Comparison of ENCODE assay signal across 15 cellular contexts in genomic region chr3:183260167-183260904, GRCh38. TPM values are rescaled to one million over a fixed set of nuclear protein-coding genes. Genes with fewer than 3 reads are reported as not detected.
A peak's percentile ranks its signal among the peaks of the same experiment; 100 is the strongest.
DNase-seq lines count a peak whose midpoint lies in the region; ATAC-seq and TF ChIP-seq lines count a peak whose summit lies in the region.
"Had no signal": no experiment of that assay in that cellular context is flagged by ENCODE, and none has a peak within 500 bp of the region (broad histone marks: within the 10 kb centered on the region; RNA-seq: fewer than 3 reads in every experiment).

No MANE protein-coding gene starts in this region.

- H3K4me3 ChIP-seq in upper lobe of right lung = no peak overlapping the region
- H3K4me3 ChIP-seq: SJCRH30 had no signal

- peaks cover 8% of the 10 kb centered on the region for H3K27me3 Mint-ChIP-seq in activated CD4-positive, alpha-beta T cell treated with anti-CD3 and anti-CD28 coated beads for 36 hours
- peaks cover 5 to 14% of the 10 kb centered on the region in 2 donors for H3K27me3 Mint-ChIP-seq in effector memory CD8-positive, alpha-beta T cell
- H3K27me3 Mint-ChIP-seq in activated CD4-positive, alpha-beta T cell treated with anti-CD3 and anti-CD28 coated beads, Interleukin-2, amount 10 ng/mL, durations not matched to agents 24 days and 14 days = peaks cover 3% of the 10 kb centered on the region

- no peaks in the 10 kb centered on the region for H3K9me3 ChIP-seq in upper lobe of right lung
- H3K9me3 ChIP-seq: SJCRH30 had no signal

- no peak for DNase-seq in activated CD4-positive, alpha-beta T cell treated with anti-CD3 and anti-CD28 coated beads for 36 hours
- DNase-seq in activated CD4-positive, alpha-beta T cell treated with anti-CD3 and anti-CD28 coated beads for 48 hours = no peak
- no peak for DNase-seq in effector memory CD8-positive, alpha-beta T cell
- DNase-seq in midbrain (lab: John Stamatoyannopoulos, UW) (peak; percentile 17), upper lobe of right lung (no peak)
- DNase-seq in stimulated activated CD4-positive, alpha-beta T cell treated with anti-CD3 and anti-CD28 coated beads, Interleukin-15, amount 100 ng/mL, for 24 hours = no peak
- DNase-seq in activated CD4-positive, alpha-beta T cell treated with anti-CD3 and anti-CD28 coated beads, Interleukin-2, amount 10 ng/mL, durations not matched to agents 24 days and 14 days = no peak
- DNase-seq: activated CD4-positive, alpha-beta T cell treated with anti-CD3 and anti-CD28 coated beads, Interleukin-2, amount 50 U/mL, for 4 hours; effector memory CD4-positive, alpha-beta T cell; H9; NCI-H1436 treated with DMSO at 0.1 percent for 48 hours; posterior cingulate gyrus; SJCRH30 had no signal

- H3K4me1 ChIP-seq in upper lobe of right lung = peaks cover 29% of the 10 kb centered on the region

- no peak overlapping the region for H3K4me3 Mint-ChIP-seq in activated CD4-positive, alpha-beta T cell treated with anti-CD3 and anti-CD28 coated beads for 36 hours
- H3K4me3 Mint-ChIP-seq in effector memory CD8-positive, alpha-beta T cell = no peak overlapping the region
- no peak overlapping the region for H3K4me3 Mint-ChIP-seq in activated CD4-positive, alpha-beta T cell treated with anti-CD3 and anti-CD28 coated beads, Interleukin-2, amount 10 ng/mL, durations not matched to agents 24 days and 14 days
- H3K4me3 Mint-ChIP-seq: activated naive CD8-positive, alpha-beta T cell; H9 had no signal

- POLR2A ChIA-PET in activated CD4-positive, alpha-beta T cell treated with anti-CD3 and anti-CD28 coated beads for 36 hours (lab: Charles Lee) = no interaction called here

- CTCF ChIA-PET in activated CD4-positive, alpha-beta T cell treated with anti-CD3 and anti-CD28 coated beads for 36 hours (lab: Charles Lee) = interaction anchor here (1.0 to 2.1 kb wide), 4 partner anchors 12 to 125 kb away, joined by 3 to 4 read pairs (median 3); no protein-coding TSS in a partner anchor

- no peaks in the 10 kb centered on the region for H3K9me3 Mint-ChIP-seq in activated CD4-positive, alpha-beta T cell treated with anti-CD3 and anti-CD28 coated beads for 36 hours (ENCODE audit: low read depth)
- H3K9me3 Mint-ChIP-seq in effector memory CD8-positive, alpha-beta T cell = no peaks in the 10 kb centered on the region
- no peaks in the 10 kb centered on the region for H3K9me3 Mint-ChIP-seq in activated CD4-positive, alpha-beta T cell treated with anti-CD3 and anti-CD28 coated beads, Interleukin-2, amount 10 ng/mL, durations not matched to agents 24 days and 14 days
- H3K9me3 Mint-ChIP-seq: H9 had no signal

- no peak for TF ChIP-seq CTCF in upper lobe of right lung (IDR thresholded peaks at IDR 0.05)

- ATAC-seq in activated CD4-positive, alpha-beta T cell treated with anti-CD3 and anti-CD28 coated beads for 36 hours = no peak
- peak; percentile 32 for ATAC-seq in effector memory CD8-positive, alpha-beta T cell (replicated peaks)
- ATAC-seq in upper lobe of right lung = peak; percentile 78
- no peak for ATAC-seq in GM21367 (IDR thresholded peaks at IDR 0.05; ENCODE audit: unreplicated experiment)

- no peaks in the 10 kb centered on the region for H3K36me3 ChIP-seq in upper lobe of right lung

- peaks cover 45% of the 10 kb centered on the region for H3K36me3 Mint-ChIP-seq in activated CD4-positive, alpha-beta T cell treated with anti-CD3 and anti-CD28 coated beads for 36 hours (ENCODE audit: low read depth)
- peaks cover 3% of the 10 kb centered on the region for H3K36me3 Mint-ChIP-seq in effector memory CD8-positive, alpha-beta T cell (ENCODE audit: insufficient read depth)
- peaks cover 10% of the 10 kb centered on the region for H3K36me3 Mint-ChIP-seq in activated CD4-positive, alpha-beta T cell treated with anti-CD3 and anti-CD28 coated beads, Interleukin-2, amount 10 ng/mL, durations not matched to agents 24 days and 14 days (ENCODE audit: low read depth)

- peak overlapping the region; percentile 2 for H3K27ac Mint-ChIP-seq in activated CD4-positive, alpha-beta T cell treated with anti-CD3 and anti-CD28 coated beads for 36 hours
- no peak overlapping the region for H3K27ac Mint-ChIP-seq in effector memory CD8-positive, alpha-beta T cell
- no peak overlapping the region for H3K27ac Mint-ChIP-seq in activated CD4-positive, alpha-beta T cell treated with anti-CD3 and anti-CD28 coated beads, Interleukin-2, amount 10 ng/mL, durations not matched to agents 24 days and 14 days
- H3K27ac Mint-ChIP-seq: activated naive CD8-positive, alpha-beta T cell; H9 had no signal

- H3K27me3 ChIP-seq in upper lobe of right lung = no peaks in the 10 kb centered on the region
- H3K27me3 ChIP-seq: SJCRH30 had no signal

- peaks cover 31% of the 10 kb centered on the region for H3K4me1 Mint-ChIP-seq in activated CD4-positive, alpha-beta T cell treated with anti-CD3 and anti-CD28 coated beads for 36 hours
- H3K4me1 Mint-ChIP-seq in effector memory CD8-positive, alpha-beta T cell (ENCODE audit: low read depth in 2 of 2) = no peaks in the 10 kb centered on the region
- peaks cover 18% of the 10 kb centered on the region for H3K4me1 Mint-ChIP-seq in activated CD4-positive, alpha-beta T cell treated with anti-CD3 and anti-CD28 coated beads, Interleukin-2, amount 10 ng/mL, durations not matched to agents 24 days and 14 days

- peak overlapping the region; percentile 11 for H3K27ac ChIP-seq in upper lobe of right lung
- H3K27ac ChIP-seq: SJCRH30 had no signal

- intact Hi-C loops in activated CD4-positive, alpha-beta T cell treated with anti-CD3 and anti-CD28 coated beads for 36 hours (cut with DNase I, micrococcal nuclease) = no loop called here
- intact Hi-C loops in upper lobe of right lung (cut with DNase I) = no loop called here
- intact Hi-C loops in activated CD4-positive, alpha-beta T cell treated with anti-CD3 and anti-CD28 coated beads, Interleukin-2, amount 10 ng/mL, durations not matched to agents 24 days and 14 days (cut with micrococcal nuclease) = no loop called here

RNA-seq across cellular contexts. Expression of gene B3GNT5, which starts 7.3 kb away (rescaled TPM):
- total RNA-seq in activated CD4-positive, alpha-beta T cell treated with anti-CD3 and anti-CD28 coated beads for 36 hours = 10 to 100 TPM; 20.2 to 22.8 TPM
- total RNA-seq in upper lobe of right lung = 31.0 TPM
- total RNA-seq in activated CD4-positive, alpha-beta T cell treated with anti-CD3 and anti-CD28 coated beads, Interleukin-2, amount 10 ng/mL, durations not matched to agents 24 days and 14 days = 25.0 and 27.9 TPM in 2 replicates

Comparison
In these comparisons a context has a peak if more than half of its experiments do, and no peak if none do; other contexts are left out.
1. ATAC-seq: peak in effector memory CD8-positive, alpha-beta T cell (single experiment) and upper lobe of right lung (single experiment); none in activated CD4-positive, alpha-beta T cell treated with anti-CD3 and anti-CD28 coated beads for 36 hours (single experiment) and GM21367 (single experiment).